9 cellular contexts compared by ENCODE assay signal in the genomic region with DNA sequence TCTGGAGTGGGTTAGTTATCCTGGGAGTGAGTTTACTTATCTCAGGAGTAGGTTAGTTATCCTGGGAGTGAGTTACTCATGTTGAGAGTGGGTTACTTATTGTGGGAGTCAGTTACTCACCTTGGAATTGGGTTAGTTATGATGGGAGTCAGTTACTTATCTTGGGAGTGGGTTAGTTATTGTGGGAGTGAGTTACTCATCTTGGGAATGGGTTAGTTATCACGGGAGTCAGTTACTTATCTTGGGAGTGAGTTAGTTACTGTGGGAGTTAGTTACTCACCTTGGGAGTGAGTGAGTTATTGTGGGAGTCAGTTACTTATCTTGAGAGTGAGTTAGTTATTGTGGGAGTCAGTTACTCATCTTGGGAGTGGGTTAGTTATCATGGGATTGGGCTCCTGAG. TPM values are rescaled to one million over a fixed set of nuclear protein-coding genes. Genes with fewer than 3 reads are reported as not detected.
"Had no signal": no experiment of that assay in that cellular context is flagged by ENCODE, and none has a peak within 500 bp of the region (broad histone marks: within the 10 kb centered on the region; RNA-seq: fewer than 3 reads in every experiment).

No MANE protein-coding gene starts in this region.

- FAIRE-seq: HTR-8/SVneo had no signal

- H3K4me2 ChIP-seq: KMS-11 had no signal

- H3K4me3 ChIP-seq: GM23248, HAP-1 had no signal

- H3K4me1 ChIP-seq: HAP-1 had no signal

- H3K36me3 ChIP-seq: HAP-1 had no signal

- ATAC-seq: HCT116 had no signal

- H2AFZ ChIP-seq: GM23248 had no signal

- H3K9ac ChIP-seq: GM23248, KMS-11 had no signal

- DNase-seq: GM23248, GOT3, H7, IMR-90, KBM-7 had no signal

- H3K27ac ChIP-seq: GM23248, KMS-11 had no signal

RNA-seq across cellular contexts. Expression of gene B3GAT1, which starts 49.6 kb away (rescaled TPM):
- total RNA-seq: GM23248, IMR-90 had no signal
- polyA plus RNA-seq: GM23248, IMR-90 had no signal
